In genomic region chr16:46972429-46972970, GRCh38 we compare ENCODE assay signal across 8 cellular contexts.
DNase-seq lines count a peak whose midpoint lies in the region; ATAC-seq and TF ChIP-seq lines count a peak whose summit lies in the region.

No MANE protein-coding gene starts in this region.

- H3K27me3 ChIP-seq in duodenal mucosa (ENCODE audit: control insufficient read depth in 1 of 2, insufficient read depth in 2 of 2, low read length in 2 of 2), result no peaks in the 10 kb centered on the region
- no peaks in the 10 kb centered on the region for H3K27me3 ChIP-seq in mucosa of rectum (ENCODE audit: control insufficient read depth in 2 of 2, insufficient read depth in 2 of 2, low read length in 2 of 2)

- H3K9me3 ChIP-seq in duodenal mucosa (ENCODE audit: control insufficient read depth in 1 of 2, low read length in 2 of 2) (no peaks in the 10 kb centered on the region), mucosa of rectum (ENCODE audit: control insufficient read depth in 2 of 2, low read length in 2 of 2) (no peaks in the 10 kb centered on the region)

- DNase-seq in NCI-H1092 treated with DMSO at 0.1 percent for 48 hours (lab: John Stamatoyannopoulos, UW) (peak; percentile 28), NCI-H1092 (lab: John Stamatoyannopoulos, UW) (no peak), RWPE1 (ENCODE audit: low spot score) (peak; percentile 59), GF-D8 (lab: John Stamatoyannopoulos, UW) (no peak)
- DNase-seq in activated CD4-positive, alpha-beta T cell treated with anti-CD3 and anti-CD28 coated beads, Interleukin-2, amount 50 U/mL, for 1 hour, result no peak

- peak; percentile 16 for ATAC-seq in HG03354 (IDR thresholded peaks at IDR 0.05; ENCODE audit: poor library complexity, severe bottlenecking, unreplicated experiment)

- H3K4me1 ChIP-seq in duodenal mucosa (ENCODE audit: control insufficient read depth in 1 of 2, insufficient read depth in 2 of 2, low read length in 2 of 2) (peaks cover 20 to 28% of the 10 kb centered on the region in 2 donors), mucosa of rectum (ENCODE audit: control insufficient read depth in 2 of 2, insufficient read depth in 2 of 2, low read length in 2 of 2) (peaks cover 16 to 17% of the 10 kb centered on the region in 2 donors)

- H3K36me3 ChIP-seq in duodenal mucosa (ENCODE audit: control insufficient read depth in 1 of 2, insufficient read depth in 2 of 2, low read length in 2 of 2) (peaks cover 10 to 32% of the 10 kb centered on the region in 2 donors), mucosa of rectum (ENCODE audit: control insufficient read depth in 2 of 2, insufficient read depth in 2 of 2, low read length in 2 of 2) (peaks cover 27% of the 10 kb centered on the region in 2 donors)

- H3K27ac ChIP-seq in RWPE1, result peak overlapping the region; percentile 89
- peak overlapping the region; percentile 94 for H3K27ac ChIP-seq in duodenal mucosa (ENCODE audit: low read depth, low read length)
- H3K27ac ChIP-seq in mucosa of rectum (ENCODE audit: low read depth in 2 of 2, low read length in 2 of 2), result peak overlapping the region; percentile 97 to 98

- H3K9ac ChIP-seq in duodenal mucosa (ENCODE audit: low read depth in 1 of 2, low read length in 2 of 2) (peak overlapping the region; percentile 33 to 62), mucosa of rectum (ENCODE audit: low read depth in 1 of 2, low read length in 2 of 2) (peak overlapping the region; percentile 94 to 96)

- POLR2A ChIA-PET in RWPE1 (lab: Yijun Ruan, JAX; ENCODE audit: low non-redundant PET), result interaction anchor here (0.6 kb wide), 1 partner anchor 65 kb away, joined by 3 read pairs; no protein-coding TSS in a partner anchor

- CTCF ChIA-PET in RWPE1 (lab: Yijun Ruan, JAX), result interaction anchor here (0.5 to 0.9 kb wide), 2 partner anchors 17 to 548 kb away, joined by 3 to 5 read pairs; no protein-coding TSS in a partner anchor

- TF ChIP-seq CTCF in RWPE1 (conservative IDR thresholded peaks at IDR 0.05; ENCODE audit: low read depth), result no peak

- H3K4me3 ChIP-seq in duodenal mucosa (ENCODE audit: low read depth in 1 of 2, low read length in 2 of 2) (peak overlapping the region; percentile 69 to 73), mucosa of rectum (ENCODE audit: low read length in 2 of 2) (peak overlapping the region; percentile 90 to 96)

Comparison
In these comparisons a context has a peak if more than half of its experiments do, and no peak if none do; other contexts are left out.
1. DNase-seq: peak in NCI-H1092 treated with DMSO at 0.1 percent for 48 hours (single experiment) and RWPE1 (single experiment); none in NCI-H1092 (single experiment), GF-D8 (single experiment) and activated CD4-positive, alpha-beta T cell treated with anti-CD3 and anti-CD28 coated beads, Interleukin-2, amount 50 U/mL, for 1 hour (single experiment).
2. Peak in every context shown above with its lines, with median percentiles within 50 percentile points of each other: H3K27ac ChIP-seq.